In the genomic region with DNA sequence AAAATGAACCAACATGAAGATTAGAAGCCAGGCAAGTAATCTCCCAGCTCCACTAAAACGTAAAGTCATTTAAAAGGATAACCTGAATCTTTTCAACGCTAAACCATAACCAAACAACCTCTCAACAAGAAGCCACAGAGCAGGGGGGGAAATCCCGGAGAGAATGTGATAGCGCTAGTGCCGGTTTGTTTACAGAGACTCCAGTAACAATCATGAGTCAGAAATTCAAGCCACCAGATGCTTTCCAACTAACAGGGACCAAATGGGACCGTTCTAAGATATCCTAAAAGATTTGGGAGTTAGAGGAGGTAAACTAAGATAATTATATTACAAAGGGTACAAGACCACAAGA, we compare ENCODE assay signal across 8 cellular contexts. TPM values are rescaled to one million over a fixed set of nuclear protein-coding genes. Genes with fewer than 3 reads are reported as not detected.
DNase-seq lines count a peak whose midpoint lies in the region; ATAC-seq and TF ChIP-seq lines count a peak whose summit lies in the region.

No MANE protein-coding gene starts in this region.

- peaks cover 6% of the 10 kb centered on the region; the same call in 2 of the 3 replicates for H3K36me3 Mint-ChIP-seq in GM23338 (ENCODE audit: low read depth)

- no peaks in the 10 kb centered on the region for H3K27me3 ChIP-seq in GM23338 (ENCODE audit: insufficient read depth)
- no peaks in the 10 kb centered on the region for H3K27me3 ChIP-seq in liver (ENCODE audit: control insufficient read depth in 4 of 4, insufficient read depth in 4 of 4, low read length in 3 of 4)

- WGBS in liver, result 0% methylated on average over 6 of the region's 6 CpGs

- peak overlapping the region; percentile 72 to 81 for H3K9ac ChIP-seq in liver (ENCODE audit: low read depth in 1 of 2, low read length in 2 of 2)

- H3K36me3 ChIP-seq in GM23338 (ENCODE audit: insufficient read depth) (no peaks in the 10 kb centered on the region), liver (ENCODE audit: control insufficient read depth in 4 of 4, insufficient read depth in 3 of 4, low read depth in 1 of 4, low read length in 3 of 4) (peaks cover 0 to 4% (median 0%) of the 10 kb centered on the region in 4 donors)

- ATAC-seq in GM23338 (peak; percentile 35), HG02678 (IDR thresholded peaks at IDR 0.05; ENCODE audit: unreplicated experiment) (no peak)
- peak; percentile 62 to 63 for ATAC-seq in activated CD4-positive, CD25-positive, alpha-beta regulatory T cell treated with anti-CD3 and anti-CD28 coated beads, Interleukin-2, amount 50 U/mL, for 24 hours

- peaks cover 20% of the 10 kb centered on the region for H3K4me1 ChIP-seq in GM23338 (ENCODE audit: insufficient read depth)
- peaks cover 16 to 81% (median 56%) of the 10 kb centered on the region in 4 donors for H3K4me1 ChIP-seq in liver (ENCODE audit: control insufficient read depth in 4 of 4, insufficient read depth in 4 of 4, low read length in 3 of 4)

- H3K27ac ChIP-seq in GM23338 (ENCODE audit: low read depth) (peak overlapping the region; percentile 96), cingulate gyrus (ENCODE audit: low read depth, low read length) (peak overlapping the region; percentile 97), liver (ENCODE audit: low read depth in 1 of 2, low read length in 2 of 2) (peak overlapping the region; percentile 97 to 98)

- H3K27ac Mint-ChIP-seq in GM23338, result peak overlapping the region; percentile 99

- no peaks in the 10 kb centered on the region for H3F3A ChIP-seq in GM23338 (replicated peaks; ENCODE audit: low read depth)

- peak overlapping the region; percentile 56 for H3K4me3 ChIP-seq in GM23338
- peak overlapping the region; percentile 68 to 97 (median 84) for H3K4me3 ChIP-seq in liver (ENCODE audit: low read depth in 1 of 3, low read length in 3 of 3)

- peak overlapping the region; percentile 73 for H3K4me2 ChIP-seq in GM23338

- peaks cover 9% of the 10 kb centered on the region for H3K27me3 Mint-ChIP-seq in GM23338 (ENCODE audit: insufficient read depth, low read depth, poor library complexity)

- TF ChIP-seq CTCF in GM23338 (conservative IDR thresholded peaks at IDR 0.05; ENCODE audit: low read depth in 2 of 2), result no peak
- TF ChIP-seq CTCF in liver (IDR thresholded peaks at IDR 0.05; ENCODE audit: low read depth, low read length, missing input control), result no peak

- DNase-seq in D341Med (ENCODE audit: low spot score) (peak; percentile 43), GM23338 (ENCODE audit: low spot score) (peak; percentile 69), NCI-H146 treated with DMSO at 0.1 percent for 48 hours (lab: John Stamatoyannopoulos, UW; ENCODE audit: unreplicated experiment) (peak; percentile 62)
- DNase-seq in stimulated activated CD4-positive, alpha-beta T cell treated with anti-CD3 and anti-CD28 coated beads, TNF-alpha, amount 100 ng/mL, for 48 hours (ENCODE audit: low read depth in 3 of 3), result peak; percentile 45 to 59 (median 55)

- H3K4me1 Mint-ChIP-seq in GM23338, result peaks cover 22% of the 10 kb centered on the region

- no peak for TF ChIP-seq RAD21 in liver (IDR thresholded peaks at IDR 0.05)

- H4K20me1 ChIP-seq in GM23338 (replicated peaks; ENCODE audit: insufficient read depth), result no peaks in the 10 kb centered on the region

- H2AFZ ChIP-seq in GM23338, result no peak overlapping the region

- no peaks in the 10 kb centered on the region for H3K9me2 ChIP-seq in GM23338 (ENCODE audit: insufficient read depth)

- H3K79me2 ChIP-seq in GM23338 (replicated peaks; ENCODE audit: insufficient read depth), result peaks cover 51% of the 10 kb centered on the region

- H3K9me3 Mint-ChIP-seq in GM23338, result no peaks in the 10 kb centered on the region

- H3K4me3 Mint-ChIP-seq in GM23338, result peak overlapping the region; percentile 99

- H3K9me3 ChIP-seq in liver (ENCODE audit: control insufficient read depth in 4 of 4, low read length in 3 of 4), result no peaks in the 10 kb centered on the region

TF ChIP-seq in GM23338, 12 proteins besides CTCF, POLR2A, EP300 and RAD21 (continues in another document):
- TF ChIP-seq ZNF331 (CRISPR knock-in tag; IDR thresholded peaks at IDR 0.05; ENCODE audit: low read depth) (no peak), EZH2 (IDR thresholded peaks at IDR 0.05; ENCODE audit: low read depth, unreplicated experiment) (no peak)
- TF ChIP-seq, protein P1, sequence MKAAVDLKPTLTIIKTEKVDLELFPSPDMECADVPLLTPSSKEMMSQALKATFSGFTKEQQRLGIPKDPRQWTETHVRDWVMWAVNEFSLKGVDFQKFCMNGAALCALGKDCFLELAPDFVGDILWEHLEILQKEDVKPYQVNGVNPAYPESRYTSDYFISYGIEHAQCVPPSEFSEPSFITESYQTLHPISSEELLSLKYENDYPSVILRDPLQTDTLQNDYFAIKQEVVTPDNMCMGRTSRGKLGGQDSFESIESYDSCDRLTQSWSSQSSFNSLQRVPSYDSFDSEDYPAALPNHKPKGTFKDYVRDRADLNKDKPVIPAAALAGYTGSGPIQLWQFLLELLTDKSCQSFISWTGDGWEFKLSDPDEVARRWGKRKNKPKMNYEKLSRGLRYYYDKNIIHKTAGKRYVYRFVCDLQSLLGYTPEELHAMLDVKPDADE (IDR thresholded peaks at IDR 0.05), result no peak

TF ChIP-seq in liver, 16 proteins besides CTCF, POLR2A, EP300 and RAD21 (continues in another document):
- TF ChIP-seq JUND (IDR thresholded peaks at IDR 0.05) (peak; percentile 31 to 56), TAF1 (conservative IDR thresholded peaks at IDR 0.05) (peak; percentile 11), HNF4A (conservative IDR thresholded peaks at IDR 0.05) (no peak), GABPA (IDR thresholded peaks at IDR 0.05 in 1 of 2, conservative IDR thresholded peaks at IDR 0.05 in 1 of 2) (no peak), HNF4G (IDR thresholded peaks at IDR 0.05) (no peak), NR2F2 (IDR thresholded peaks at IDR 0.05) (no peak), EGR1 (IDR thresholded peaks at IDR 0.05; ENCODE audit: low read depth in 2 of 2) (no peak), RXRA (IDR thresholded peaks at IDR 0.05) (peak in 1 of 2 donors; percentile 34), FOXA1 (IDR thresholded peaks at IDR 0.05) (no peak), FOXA2 (IDR thresholded peaks at IDR 0.05) (peak; percentile 54), YY1 (IDR thresholded peaks at IDR 0.05) (no peak)
- TF ChIP-seq, protein P2, sequence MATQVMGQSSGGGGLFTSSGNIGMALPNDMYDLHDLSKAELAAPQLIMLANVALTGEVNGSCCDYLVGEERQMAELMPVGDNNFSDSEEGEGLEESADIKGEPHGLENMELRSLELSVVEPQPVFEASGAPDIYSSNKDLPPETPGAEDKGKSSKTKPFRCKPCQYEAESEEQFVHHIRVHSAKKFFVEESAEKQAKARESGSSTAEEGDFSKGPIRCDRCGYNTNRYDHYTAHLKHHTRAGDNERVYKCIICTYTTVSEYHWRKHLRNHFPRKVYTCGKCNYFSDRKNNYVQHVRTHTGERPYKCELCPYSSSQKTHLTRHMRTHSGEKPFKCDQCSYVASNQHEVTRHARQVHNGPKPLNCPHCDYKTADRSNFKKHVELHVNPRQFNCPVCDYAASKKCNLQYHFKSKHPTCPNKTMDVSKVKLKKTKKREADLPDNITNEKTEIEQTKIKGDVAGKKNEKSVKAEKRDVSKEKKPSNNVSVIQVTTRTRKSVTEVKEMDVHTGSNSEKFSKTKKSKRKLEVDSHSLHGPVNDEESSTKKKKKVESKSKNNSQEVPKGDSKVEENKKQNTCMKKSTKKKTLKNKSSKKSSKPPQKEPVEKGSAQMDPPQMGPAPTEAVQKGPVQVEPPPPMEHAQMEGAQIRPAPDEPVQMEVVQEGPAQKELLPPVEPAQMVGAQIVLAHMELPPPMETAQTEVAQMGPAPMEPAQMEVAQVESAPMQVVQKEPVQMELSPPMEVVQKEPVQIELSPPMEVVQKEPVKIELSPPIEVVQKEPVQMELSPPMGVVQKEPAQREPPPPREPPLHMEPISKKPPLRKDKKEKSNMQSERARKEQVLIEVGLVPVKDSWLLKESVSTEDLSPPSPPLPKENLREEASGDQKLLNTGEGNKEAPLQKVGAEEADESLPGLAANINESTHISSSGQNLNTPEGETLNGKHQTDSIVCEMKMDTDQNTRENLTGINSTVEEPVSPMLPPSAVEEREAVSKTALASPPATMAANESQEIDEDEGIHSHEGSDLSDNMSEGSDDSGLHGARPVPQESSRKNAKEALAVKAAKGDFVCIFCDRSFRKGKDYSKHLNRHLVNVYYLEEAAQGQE (IDR thresholded peaks at IDR 0.05), result peak; percentile 11
- TF ChIP-seq, protein P3, sequence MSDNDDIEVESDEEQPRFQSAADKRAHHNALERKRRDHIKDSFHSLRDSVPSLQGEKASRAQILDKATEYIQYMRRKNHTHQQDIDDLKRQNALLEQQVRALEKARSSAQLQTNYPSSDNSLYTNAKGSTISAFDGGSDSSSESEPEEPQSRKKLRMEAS (IDR thresholded peaks at IDR 0.05), result no peak
- TF ChIP-seq, protein P4, sequence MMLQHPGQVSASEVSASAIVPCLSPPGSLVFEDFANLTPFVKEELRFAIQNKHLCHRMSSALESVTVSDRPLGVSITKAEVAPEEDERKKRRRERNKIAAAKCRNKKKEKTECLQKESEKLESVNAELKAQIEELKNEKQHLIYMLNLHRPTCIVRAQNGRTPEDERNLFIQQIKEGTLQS (IDR thresholded peaks at IDR 0.05), result no peak

RNA-seq across cellular contexts. Expression of a gene that starts 0.8 kb away (rescaled TPM):
- total RNA-seq in GM23338 (2014; rRNA removed; shearing (Covaris generic)), result 84.4 and 104 TPM in 2 replicates
- polyA plus RNA-seq in GM23338 (2016; fragmentation: Nextera tagmentation; extraction: Ambion mirVana) (44.1 and 55.0 TPM in 2 replicates), liver (100 to 1,000 TPM in 1 of 2 donors, 10 to 100 TPM in 1; 84.5 to 120 TPM)
- 100 to 1,000 TPM in 1 of 2 donors, 10 to 100 TPM in 1; 80.3 to 199 TPM for total RNA-seq in liver

RNA-seq across cellular contexts. Expression of a gene that starts 23.4 kb away (rescaled TPM):
- 56.7 and 84.9 TPM in 2 replicates for total RNA-seq in GM23338 (2014; rRNA removed; shearing (Covaris generic))
- 18.4 and 21.8 TPM in 2 replicates for polyA plus RNA-seq in GM23338 (2016; fragmentation: Nextera tagmentation; extraction: Ambion mirVana)
- 10 to 100 TPM; 24.8 to 73.9 TPM for total RNA-seq in liver
- 10 to 100 TPM; 33.3 to 54.1 TPM for polyA plus RNA-seq in liver

RNA-seq across cellular contexts. Expression of a gene that starts 56.3 kb away (rescaled TPM):
- 80.8 and 104 TPM in 2 replicates for total RNA-seq in GM23338 (2014; rRNA removed; shearing (Covaris generic))
- polyA plus RNA-seq in GM23338 (2016; fragmentation: Nextera tagmentation; extraction: Ambion mirVana) (60.3 and 66.6 TPM in 2 replicates), liver (10 to 100 TPM in 1 of 2 donors, 1 to 10 TPM in 1; 8.1 to 44.5 TPM)
- 10 to 100 TPM; 10.3 to 11.9 TPM for total RNA-seq in liver
